ENCODE assay signal across 14 cellular contexts in the genomic region with DNA sequence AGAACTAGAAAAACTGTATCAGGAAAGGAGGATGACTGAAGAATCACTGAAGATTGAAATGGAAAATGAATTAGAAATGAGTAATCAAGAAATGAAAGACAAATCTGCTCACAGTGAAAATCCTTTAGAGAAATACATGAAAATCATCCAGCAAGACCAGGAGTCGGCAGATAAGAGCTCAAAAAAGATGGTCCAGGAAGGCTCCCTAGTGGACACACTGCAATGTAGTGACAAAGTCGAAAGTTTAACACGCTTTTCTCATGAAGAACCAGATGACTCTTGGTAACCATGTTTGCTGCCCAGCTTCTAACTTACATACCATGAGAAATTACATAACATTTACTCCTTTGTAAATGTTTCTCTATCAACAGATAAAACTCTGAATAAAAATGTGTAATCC.
"Had no signal": no experiment of that assay in that cellular context is flagged by ENCODE, and none has a peak within 500 bp of the region (broad histone marks: within the 10 kb centered on the region; RNA-seq: fewer than 3 reads in every experiment).

No MANE protein-coding gene starts in this region.

- H3K4me1 Mint-ChIP-seq: nephron progenitor cell had no signal

- H3K27ac Mint-ChIP-seq: activated CD4-positive, alpha-beta memory T cell treated with anti-CD3 and anti-CD28 coated beads for 36 hours; nephron progenitor cell; T-helper 1 cell treated with Interleukin-12 subunit alpha and Interleukin-12 subunit beta and Interleukin-4 antibody, amounts not matched to agents 30 μg/mL and 1 μg/mL, for 36 hours had no signal

- H3K4me3 Mint-ChIP-seq: activated CD4-positive, alpha-beta memory T cell treated with anti-CD3 and anti-CD28 coated beads for 36 hours; nephron progenitor cell; T-helper 1 cell treated with Interleukin-12 subunit alpha and Interleukin-12 subunit beta and Interleukin-4 antibody, amounts not matched to agents 30 μg/mL and 1 μg/mL, for 36 hours had no signal

- ATAC-seq: left lobe of liver had no signal

- H3K27me3 Mint-ChIP-seq: activated CD4-positive, alpha-beta memory T cell treated with anti-CD3 and anti-CD28 coated beads for 36 hours had no signal

- H3K9me3 Mint-ChIP-seq: activated CD4-positive, alpha-beta memory T cell treated with anti-CD3 and anti-CD28 coated beads for 36 hours; nephron progenitor cell; T-helper 1 cell treated with Interleukin-12 subunit alpha and Interleukin-12 subunit beta and Interleukin-4 antibody, amounts not matched to agents 30 μg/mL and 1 μg/mL, for 36 hours had no signal

- DNase-seq: activated CD4-positive, alpha-beta memory T cell treated with anti-CD3 and anti-CD28 coated beads for 36 hours; activated CD4-positive, CD25-positive, alpha-beta regulatory T cell treated with anti-CD3 and anti-CD28 coated beads, Interleukin-2, amount 50 U/mL, for 72 hours; activated CD8-positive, alpha-beta memory T cell treated with anti-CD3 and anti-CD28 coated beads, Interleukin-2, amount 50 U/mL, for 4 hours; activated naive CD4-positive, alpha-beta T cell; esophagus squamous epithelium; foreskin melanocyte; head of caudate nucleus; islet precursor cell; nephron progenitor cell; sigmoid colon; stimulated activated CD4-positive, alpha-beta T cell treated with anti-CD3 and anti-CD28 coated beads, Interleukin-2, amount 100 ng/mL, for 24 hours; stimulated activated naive CD4-positive, alpha-beta T cell treated with Interleukin-2 at 50 U/mL for 16 hours had no signal
